ENCODE assay signal across 9 cellular contexts in the genomic region with DNA sequence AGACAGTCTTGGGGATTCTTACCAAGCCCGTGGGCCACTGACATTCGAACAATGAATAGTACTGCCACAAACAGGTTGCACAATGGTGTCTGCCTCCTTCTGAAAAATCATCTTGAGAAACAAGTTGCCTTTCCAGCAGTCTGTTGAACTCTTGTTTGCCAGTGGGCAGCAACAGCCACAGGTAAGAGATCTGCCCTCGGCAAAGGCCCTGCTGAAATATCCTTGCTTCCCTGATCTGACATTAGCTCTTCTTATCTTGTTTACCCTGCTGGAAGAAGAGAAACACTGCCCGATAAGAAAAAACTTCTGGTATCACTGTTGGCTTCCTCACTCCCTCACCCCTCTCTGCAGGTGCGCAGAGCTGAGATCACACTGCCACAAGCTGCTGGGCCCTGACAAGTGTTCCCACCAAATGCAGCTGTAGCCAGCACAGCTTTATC. TPM values are rescaled to one million over a fixed set of nuclear protein-coding genes. Genes with fewer than 3 reads are reported as not detected.
DNase-seq lines count a peak whose midpoint lies in the region; ATAC-seq and TF ChIP-seq lines count a peak whose summit lies in the region.
"Had no signal": no experiment of that assay in that cellular context is flagged by ENCODE, and none has a peak within 500 bp of the region (broad histone marks: within the 10 kb centered on the region; RNA-seq: fewer than 3 reads in every experiment).

No MANE protein-coding gene starts in this region.

- ATAC-seq in natural killer cell (no peak), HG02884 (IDR thresholded peaks at IDR 0.05; ENCODE audit: unreplicated experiment) (no peak)
- no peak for ATAC-seq in natural killer cell treated with Interleukin-12 subunit alpha and Interleukin-12 subunit beta and Interleukin-15 and Interleukin-18, amount 100 ng/mL, for 72 hours
- ATAC-seq in activated CD8-positive, alpha-beta memory T cell treated with anti-CD3 and anti-CD28 coated beads, Interleukin-2, amount 10 ng/mL, durations not matched to agents 7 days and 5 days = no peak

- H3K4me1 Mint-ChIP-seq in natural killer cell = peaks cover 17 to 38% of the 10 kb centered on the region in 2 donors
- peaks cover 12% of the 10 kb centered on the region in 2 donors for H3K4me1 Mint-ChIP-seq in natural killer cell treated with Interleukin-12 subunit alpha and Interleukin-12 subunit beta and Interleukin-15 and Interleukin-18, amount 100 ng/mL, for 72 hours (ENCODE audit: low read depth in 2 of 2)
- H3K4me1 Mint-ChIP-seq in activated CD8-positive, alpha-beta memory T cell treated with anti-CD3 and anti-CD28 coated beads, Interleukin-2, amount 10 ng/mL, durations not matched to agents 7 days and 5 days = peaks cover 13% of the 10 kb centered on the region

- H3K27me3 Mint-ChIP-seq in natural killer cell (ENCODE audit: low read depth in 2 of 2) = peaks cover 0 to 7% of the 10 kb centered on the region in 2 donors
- H3K27me3 Mint-ChIP-seq in natural killer cell treated with Interleukin-12 subunit alpha and Interleukin-12 subunit beta and Interleukin-15 and Interleukin-18, amount 100 ng/mL, for 72 hours = no peaks in the 10 kb centered on the region
- H3K27me3 Mint-ChIP-seq in activated CD8-positive, alpha-beta memory T cell treated with anti-CD3 and anti-CD28 coated beads, Interleukin-2, amount 10 ng/mL, durations not matched to agents 7 days and 5 days = no peaks in the 10 kb centered on the region

- no peak for TF ChIP-seq CTCF in natural killer cell (IDR thresholded peaks at IDR 0.05)
- no peak for TF ChIP-seq CTCF in astrocyte of the spinal cord (IDR thresholded peaks at IDR 0.05; ENCODE audit: low read depth, low read length)
- no peak for TF ChIP-seq CTCF in uterus (IDR thresholded peaks at IDR 0.05)

- CTCF ChIA-PET in activated CD8-positive, alpha-beta memory T cell treated with anti-CD3 and anti-CD28 coated beads, Interleukin-2, amount 10 ng/mL, durations not matched to agents 7 days and 5 days (lab: Charles Lee) = no interaction called here

- peaks cover 0 to 3% of the 10 kb centered on the region in 2 donors for H3K4me1 ChIP-seq in uterus

- no peaks in the 10 kb centered on the region for H3K9me3 Mint-ChIP-seq in natural killer cell
- no peaks in the 10 kb centered on the region for H3K9me3 Mint-ChIP-seq in natural killer cell treated with Interleukin-12 subunit alpha and Interleukin-12 subunit beta and Interleukin-15 and Interleukin-18, amount 100 ng/mL, for 72 hours
- H3K9me3 Mint-ChIP-seq in activated CD8-positive, alpha-beta memory T cell treated with anti-CD3 and anti-CD28 coated beads, Interleukin-2, amount 10 ng/mL, durations not matched to agents 7 days and 5 days (ENCODE audit: low read depth) = no peaks in the 10 kb centered on the region

- in situ Hi-C loops in astrocyte of the spinal cord (cut with HindIII; ENCODE audit: low sequenced_read_pairs) = no loop called here

- TF ChIP-seq POLR2A in uterus (IDR thresholded peaks at IDR 0.05) = peak in 1 of 2 donors; percentile 11

- H3K36me3 Mint-ChIP-seq in natural killer cell = no peaks in the 10 kb centered on the region
- H3K36me3 Mint-ChIP-seq in natural killer cell treated with Interleukin-12 subunit alpha and Interleukin-12 subunit beta and Interleukin-15 and Interleukin-18, amount 100 ng/mL, for 72 hours = no peaks in the 10 kb centered on the region
- H3K36me3 Mint-ChIP-seq in activated CD8-positive, alpha-beta memory T cell treated with anti-CD3 and anti-CD28 coated beads, Interleukin-2, amount 10 ng/mL, durations not matched to agents 7 days and 5 days = no peaks in the 10 kb centered on the region

- DNase-seq in natural killer cell (no peak), astrocyte of the spinal cord (ENCODE audit: low read depth, low spot score) (peak; percentile 15), lung microvascular endothelial cell (ENCODE audit: low read depth in 2 of 2) (peak; percentile 70 to 73), uterus (no peak), HPDE6-E6E7 (ENCODE audit: extremely low spot score) (no peak)
- DNase-seq in natural killer cell treated with Interleukin-12 subunit alpha and Interleukin-12 subunit beta and Interleukin-15 and Interleukin-18, amount 100 ng/mL, for 72 hours (ENCODE audit: low spot score) = no peak
- DNase-seq in activated CD8-positive, alpha-beta memory T cell treated with anti-CD3 and anti-CD28 coated beads, Interleukin-2, amount 10 ng/mL, durations not matched to agents 7 days and 5 days = no peak
- DNase-seq: NCI-H1092 treated with DMSO at 0.1 percent for 48 hours had no signal

- H3K27me3 ChIP-seq in uterus = no peaks in the 10 kb centered on the region

- H3K27ac ChIP-seq in uterus = peak overlapping the region; percentile 11 to 77

- intact Hi-C loops in natural killer cell (cut with micrococcal nuclease) (no loop called here), uterus (cut with DNase I; ENCODE audit: low total_unique reads) (no loop called here)

- H3K4me3 ChIP-seq in astrocyte of the spinal cord (ENCODE audit: low read depth, low read length) (peak overlapping the region; percentile 6), uterus (no peak overlapping the region)

- no peak overlapping the region for H3K4me3 Mint-ChIP-seq in natural killer cell
- no peak overlapping the region for H3K4me3 Mint-ChIP-seq in natural killer cell treated with Interleukin-12 subunit alpha and Interleukin-12 subunit beta and Interleukin-15 and Interleukin-18, amount 100 ng/mL, for 72 hours
- H3K4me3 Mint-ChIP-seq in activated CD8-positive, alpha-beta memory T cell treated with anti-CD3 and anti-CD28 coated beads, Interleukin-2, amount 10 ng/mL, durations not matched to agents 7 days and 5 days = no peak overlapping the region

- peak overlapping the region; percentile 36 to 46 for H3K27ac Mint-ChIP-seq in natural killer cell
- peak overlapping the region in 1 of 2 donors; percentile 30 for H3K27ac Mint-ChIP-seq in natural killer cell treated with Interleukin-12 subunit alpha and Interleukin-12 subunit beta and Interleukin-15 and Interleukin-18, amount 100 ng/mL, for 72 hours
- H3K27ac Mint-ChIP-seq in activated CD8-positive, alpha-beta memory T cell treated with anti-CD3 and anti-CD28 coated beads, Interleukin-2, amount 10 ng/mL, durations not matched to agents 7 days and 5 days = no peak overlapping the region

- no peaks in the 10 kb centered on the region for H3K36me3 ChIP-seq in uterus

- no peaks in the 10 kb centered on the region for H3K9me3 ChIP-seq in uterus

RNA-seq across cellular contexts. Expression of a gene that starts 2.0 kb away (rescaled TPM):
- total RNA-seq in natural killer cell (10 to 100 TPM; 31.5 to 42.5 (median 40.9) TPM), lung microvascular endothelial cell (251 and 480 TPM in 2 replicates), uterus (100 to 1,000 TPM in 3 of 4 donors, 10 to 100 TPM in 1; 79.1 to 197 (median 107) TPM)
- 10 to 100 TPM; 25.4 to 26.7 TPM for total RNA-seq in natural killer cell treated with Interleukin-12 subunit alpha and Interleukin-12 subunit beta and Interleukin-15 and Interleukin-18, amount 100 ng/mL, for 72 hours
- 10 to 100 TPM; 37.5 to 79.9 TPM for total RNA-seq in activated CD8-positive, alpha-beta memory T cell treated with anti-CD3 and anti-CD28 coated beads, Interleukin-2, amount 10 ng/mL, durations not matched to agents 7 days and 5 days

Comparison
In these comparisons a context has a peak if more than half of its experiments do, and no peak if none do; other contexts are left out.
1. DNase-seq: peak in astrocyte of the spinal cord (single experiment) and lung microvascular endothelial cell (2 of 2); none in natural killer cell (single experiment), natural killer cell treated with Interleukin-12 subunit alpha and Interleukin-12 subunit beta and Interleukin-15 and Interleukin-18, amount 100 ng/mL, for 72 hours (single experiment), uterus (0 of 2), activated CD8-positive, alpha-beta memory T cell treated with anti-CD3 and anti-CD28 coated beads, Interleukin-2, amount 10 ng/mL, durations not matched to agents 7 days and 5 days (single experiment) and HPDE6-E6E7 (single experiment).